ENCODE assay signal across 20 cellular contexts in the genomic region with DNA sequence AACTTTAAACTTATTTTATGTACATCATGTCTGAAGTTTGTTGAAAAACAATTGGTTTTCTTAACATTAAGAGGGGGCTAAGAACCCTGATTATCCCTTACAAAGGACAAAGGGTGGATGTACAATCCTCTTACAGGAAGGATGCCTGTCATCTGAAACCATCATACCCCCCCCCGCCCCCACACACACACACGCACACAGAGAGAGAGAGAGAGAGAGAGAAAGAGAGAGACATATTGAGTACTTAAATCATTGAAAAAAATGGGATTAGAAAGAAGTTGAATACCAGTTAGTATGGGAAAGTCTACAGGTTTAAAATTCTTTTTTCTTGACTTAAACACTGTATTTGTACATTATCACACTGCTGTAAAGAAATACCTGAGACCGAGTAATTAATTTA. TPM values are rescaled to one million over a fixed set of nuclear protein-coding genes. Genes with fewer than 3 reads are reported as not detected.
A peak's percentile ranks its signal among the peaks of the same experiment; 100 is the strongest.
DNase-seq lines count a peak whose midpoint lies in the region; ATAC-seq, FAIRE-seq and TF ChIP-seq lines count a peak whose summit lies in the region.
"Had no signal": no experiment of that assay in that cellular context is flagged by ENCODE, and none has a peak within 500 bp of the region (broad histone marks: within the 10 kb centered on the region; RNA-seq: fewer than 3 reads in every experiment).

No MANE protein-coding gene starts in this region.

- no peak overlapping the region for H2AK5ac ChIP-seq in H1 (ENCODE audit: low read depth, low read length)

- no peak for FAIRE-seq in H1 (lab: Jason Lieb, UNC)
- FAIRE-seq: islet of Langerhans, TTC549 had no signal

- 88% methylated on average over 3 of the region's 3 CpGs; no CpG with 5 or more reads in 1 of the 2 experiments for WGBS in H1 (ENCODE audit: extremely low coverage in 1 of 2, insufficient coverage in 1 of 2, insufficient read length in 1 of 2, insufficient replicate concordance in 2 of 2, low coverage in 1 of 2, low lambda C conversion rate in 2 of 2, missing lambda C conversion rate in 1 of 2), 2 experiments
- WGBS in aorta, 2 donors = 71 to 79% methylated on average over 3 of the region's 3 CpGs

- H3K4me1 ChIP-seq in ACC112 (ENCODE audit: control insufficient read depth, insufficient read depth, low read length, unreplicated experiment) (peaks cover 13% of the 10 kb centered on the region), H1 (replicated peaks in 1 of 4; ENCODE audit: control insufficient read depth in 3 of 4, insufficient read depth in 4 of 4, low read length in 3 of 4) (no peaks in the 10 kb centered on the region), aorta (ENCODE audit: control insufficient read depth in 1 of 2, insufficient read depth in 2 of 2, low read length in 2 of 2) (no peaks in the 10 kb centered on the region), ascending aorta (no peaks in the 10 kb centered on the region)
- peaks cover 25% of the 10 kb centered on the region for H3K4me1 ChIP-seq in CD4-positive, alpha-beta memory T cell (ENCODE audit: insufficient read depth, low read length)
- H3K4me1 ChIP-seq: BE2C, colonic mucosa had no signal

- H2BK120ac ChIP-seq in H1 (replicated peaks; ENCODE audit: low read depth, low read length) = no peak overlapping the region

- H4K20me1 ChIP-seq in H1 (replicated peaks in 1 of 2; ENCODE audit: control insufficient read depth in 1 of 2, insufficient read depth in 2 of 2, low read length in 2 of 2) = no peaks in the 10 kb centered on the region

- ATAC-seq in aorta (ENCODE audit: low FRiP score) = no peak
- ATAC-seq in HG02981 (IDR thresholded peaks at IDR 0.05; ENCODE audit: unreplicated experiment) = no peak

- H2BK12ac ChIP-seq in H1 (ENCODE audit: low read depth, low read length) = no peak overlapping the region

- H3K27ac Mint-ChIP-seq in CD4-positive, alpha-beta memory T cell = peak overlapping the region; percentile 75 to 92 (median 86)
- H3K27ac Mint-ChIP-seq in T-helper 2 cell treated with Interferon-gamma antibody and Interleukin-4, amounts not matched to agents 5 μg/mL and 100 μg/mL, for 36 hours = peak overlapping the region; percentile 63

- no peak overlapping the region for H2BK20ac ChIP-seq in H1 (ENCODE audit: low read length)

- H3K56ac ChIP-seq in H1 (replicated peaks; ENCODE audit: insufficient read length, low read depth, low read length) = no peak overlapping the region

- H2AFZ ChIP-seq in ACC112 (ENCODE audit: low read length, unreplicated experiment) = peak overlapping the region; percentile 34
- H2AFZ ChIP-seq in H1 (ENCODE audit: low read length) = peak overlapping the region; percentile 2; the same call in 1 of the 2 replicates

- no peak overlapping the region for H2BK5ac ChIP-seq in H1 (ENCODE audit: low read depth, low read length)

- no peaks in the 10 kb centered on the region; the same call in 1 of the 2 replicates for H3K23me2 ChIP-seq in H1 (ENCODE audit: low read depth, low read length)

- TF ChIP-seq CTCF in H1 (IDR thresholded peaks at IDR 0.05; ENCODE audit: control extremely low read depth in 1 of 3, insufficient read depth in 1 of 3, low read depth in 1 of 3, low read length in 3 of 3) (no peak), ascending aorta (IDR thresholded peaks at IDR 0.05) (no peak)

- H3K36me3 Mint-ChIP-seq in CD4-positive, alpha-beta memory T cell = no peaks in the 10 kb centered on the region
- H3K36me3 Mint-ChIP-seq in T-helper 2 cell treated with Interferon-gamma antibody and Interleukin-4, amounts not matched to agents 5 μg/mL and 100 μg/mL, for 36 hours (ENCODE audit: low read depth) = peaks cover 1% of the 10 kb centered on the region

- no peak overlapping the region for H3K23ac ChIP-seq in H1 (ENCODE audit: insufficient read length)

- no peak overlapping the region for H3K14ac ChIP-seq in H1 (ENCODE audit: insufficient read length)

- POLR2A ChIA-PET in CD4-positive, alpha-beta memory T cell (lab: Charles Lee; ENCODE audit: partially characterized antibody) = interaction anchor here (0.9 kb wide), 1 partner anchor 10 kb away, joined by 4 read pairs; a partner anchor contains a TSS
- POLR2A ChIA-PET in H1 (lab: Charles Lee; ENCODE audit: partially characterized antibody) = no interaction called here

- H3K79me2 ChIP-seq in ACC112 (ENCODE audit: control insufficient read depth, insufficient read depth, low read length, unreplicated experiment) (no peaks in the 10 kb centered on the region), H1 (ENCODE audit: control insufficient read depth in 1 of 2, insufficient read depth in 2 of 2, low read length in 2 of 2) (no peaks in the 10 kb centered on the region)

- intact Hi-C loops in CD4-positive, alpha-beta memory T cell (cut with micrococcal nuclease) = no loop called here
- intact Hi-C loops in aorta (cut with DNase I) = no loop called here
- intact Hi-C loops in ascending aorta (cut with DNase I) = no loop called here

- H3K4me2 ChIP-seq in H1 (ENCODE audit: insufficient read depth in 1 of 2, low read depth in 2 of 2, low read length in 2 of 2) = no peak overlapping the region

- H3K4me3 ChIP-seq in ACC112 (ENCODE audit: low read depth, low read length) = no peak overlapping the region
- no peak overlapping the region for H3K4me3 ChIP-seq in CD4-positive, alpha-beta memory T cell (ENCODE audit: low read length in 2 of 2)
- no peak overlapping the region for H3K4me3 ChIP-seq in H1 (ENCODE audit: extremely low read depth in 1 of 4, insufficient read depth in 2 of 4, low read depth in 3 of 4, low read length in 4 of 4)
- H3K4me3 ChIP-seq in aorta (ENCODE audit: low read length in 2 of 2) = no peak overlapping the region
- H3K4me3 ChIP-seq in ascending aorta = no peak overlapping the region
- H3K4me3 ChIP-seq: colonic mucosa, SJSA1 had no signal

- H3K9ac ChIP-seq in H1 (replicated peaks in 1 of 4; ENCODE audit: extremely low read depth in 1 of 4, low read depth in 3 of 4, low read length in 3 of 4) = no peak overlapping the region

- no peak for TF ChIP-seq RAD21 in H1 (IDR thresholded peaks at IDR 0.05 in 1 of 2, conservative IDR thresholded peaks at IDR 0.05 in 1 of 2; ENCODE audit: low read depth in 2 of 2, low read length in 2 of 2)

- H3K4ac ChIP-seq in H1 (replicated peaks; ENCODE audit: insufficient read length, low read depth, low read length) = no peak overlapping the region

- H3K27me3 Mint-ChIP-seq in CD4-positive, alpha-beta memory T cell = peaks cover 0 to 1% of the 10 kb centered on the region in 2 donors
- H3K27me3 Mint-ChIP-seq in T-helper 2 cell treated with Interferon-gamma antibody and Interleukin-4, amounts not matched to agents 5 μg/mL and 100 μg/mL, for 36 hours (ENCODE audit: low read depth) = peaks cover 10% of the 10 kb centered on the region

- no peak overlapping the region for H4K91ac ChIP-seq in H1 (replicated peaks; ENCODE audit: insufficient read length, low read length)

- H3K36me3 ChIP-seq in ACC112 (ENCODE audit: insufficient read depth, low read length) (no peaks in the 10 kb centered on the region), H1 (ENCODE audit: control insufficient read depth in 2 of 4, insufficient read depth in 4 of 4, low read length in 3 of 4) (no peaks in the 10 kb centered on the region), aorta (ENCODE audit: control insufficient read depth in 1 of 2, insufficient read depth in 2 of 2, low read length in 1 of 2) (no peaks in the 10 kb centered on the region), ascending aorta (no peaks in the 10 kb centered on the region)
- H3K36me3 ChIP-seq in CD4-positive, alpha-beta memory T cell (ENCODE audit: insufficient read depth, low read length) = no peaks in the 10 kb centered on the region
- H3K36me3 ChIP-seq: BE2C, colonic mucosa, SJSA1 had no signal

- no peak overlapping the region for H2BK15ac ChIP-seq in H1 (ENCODE audit: low read length)

- H3K79me1 ChIP-seq in H1 (ENCODE audit: low read depth, low read length) = no peaks in the 10 kb centered on the region

- 0 out of 2 replicates have a peak overlapping the region, but pooled peaks have one; percentile 25 for H4K8ac ChIP-seq in H1 (ENCODE audit: extremely low read depth, insufficient read depth, low read length)

- H3K27ac ChIP-seq in ACC112 (ENCODE audit: low read depth, low read length) (no peak overlapping the region), H1 (ENCODE audit: low read depth, low read length) (no peak overlapping the region), aorta (ENCODE audit: low read depth in 1 of 2, low read length in 2 of 2) (no peak overlapping the region), ascending aorta (no peak overlapping the region)
- no peak overlapping the region for H3K27ac ChIP-seq in CD4-positive, alpha-beta memory T cell (ENCODE audit: low read depth, low read length)
- H3K27ac ChIP-seq: colonic mucosa, SJSA1 had no signal

- TF ChIP-seq EP300 in H1 (IDR thresholded peaks at IDR 0.05; ENCODE audit: borderline replicate concordance in 1 of 2, low read depth in 2 of 2, low read length in 2 of 2) = no peak

- CTCF ChIA-PET in CD4-positive, alpha-beta memory T cell (lab: Charles Lee; ENCODE audit: partially characterized antibody) = no interaction called here
- CTCF ChIA-PET in H1 (lab: Charles Lee; ENCODE audit: partially characterized antibody) = no interaction called here

- H3K18ac ChIP-seq in H1 (ENCODE audit: extremely low read depth, low read length) = no peak overlapping the region

- no peaks in the 10 kb centered on the region for H3K27me3 ChIP-seq in ACC112 (ENCODE audit: insufficient read depth, low read length)
- no peaks in the 10 kb centered on the region for H3K27me3 ChIP-seq in CD4-positive, alpha-beta memory T cell (ENCODE audit: insufficient read depth, low read length)
- H3K27me3 ChIP-seq in H1 (replicated peaks in 1 of 4; ENCODE audit: control insufficient read depth in 3 of 4, extremely low read depth in 1 of 4, insufficient read depth in 3 of 4, low read length in 3 of 4) = no peaks in the 10 kb centered on the region
- H3K27me3 ChIP-seq in aorta (ENCODE audit: control insufficient read depth in 1 of 2, insufficient read depth in 2 of 2, low read length in 1 of 2) = no peaks in the 10 kb centered on the region
- no peaks in the 10 kb centered on the region for H3K27me3 ChIP-seq in ascending aorta
- H3K27me3 ChIP-seq: BE2C, colonic mucosa, SJSA1 had no signal

- H3K4me1 Mint-ChIP-seq in CD4-positive, alpha-beta memory T cell = peaks cover 13 to 31% (median 21%) of the 10 kb centered on the region in 4 donors
- H3K4me1 Mint-ChIP-seq in T-helper 2 cell treated with Interferon-gamma antibody and Interleukin-4, amounts not matched to agents 5 μg/mL and 100 μg/mL, for 36 hours (ENCODE audit: low read depth) = peaks cover 18% of the 10 kb centered on the region

- H3K9me3 ChIP-seq in CD4-positive, alpha-beta memory T cell (ENCODE audit: control insufficient read depth in 1 of 2, low read length in 2 of 2) = no peaks in the 10 kb centered on the region
- no peaks in the 10 kb centered on the region; a peak in 1 of 4 replicates for H3K9me3 ChIP-seq in H1 (ENCODE audit: insufficient read depth in 2 of 2, low read depth in 1 of 2, low read length in 1 of 2)
- H3K9me3 ChIP-seq in aorta (ENCODE audit: control insufficient read depth, low read length) = peaks cover 1% of the 10 kb centered on the region
- H3K9me3 ChIP-seq in ascending aorta = no peaks in the 10 kb centered on the region
- H3K9me3 ChIP-seq: BE2C, colonic mucosa, SJSA1 had no signal

- H3K4me3 Mint-ChIP-seq in CD4-positive, alpha-beta memory T cell = peak overlapping the region; percentile 29 to 88 (median 72)
- H3K4me3 Mint-ChIP-seq in T-helper 2 cell treated with Interferon-gamma antibody and Interleukin-4, amounts not matched to agents 5 μg/mL and 100 μg/mL, for 36 hours = peak overlapping the region; percentile 64

- DNase-seq in CD4-positive, alpha-beta memory T cell = no peak
- DNase-seq in T-helper 2 cell treated with Interferon-gamma antibody and Interleukin-4, amounts not matched to agents 5 μg/mL and 100 μg/mL, for 36 hours (ENCODE audit: low spot score) = no peak
- no peak for DNase-seq in H1 (ENCODE audit: low read depth in 1 of 2, low spot score in 2 of 2)
- no peak for DNase-seq in aorta
- DNase-seq in AML-193 (lab: John Stamatoyannopoulos, UW) = no peak
- DNase-seq in ascending aorta (ENCODE audit: low spot score in 2 of 2) = no peak
- DNase-seq: anterior cingulate cortex; BE2C; colonic mucosa; glutamatergic neuron; HCEC 1CT; Karpas-422; NCI-H1436 treated with DMSO at 0.1 percent for 48 hours; NCI-H446; stimulated activated CD4-positive, alpha-beta T cell treated with anti-CD3 and anti-CD28 coated beads, Interleukin-4, amount 100 ng/mL, for 4 hours had no signal

- TF ChIP-seq POLR2A in H1 (IDR thresholded peaks at IDR 0.05; ENCODE audit: control extremely low read depth in 1 of 2, low read depth in 2 of 2, low read length in 2 of 2) = no peak

- H4K5ac ChIP-seq in H1 (ENCODE audit: insufficient read length, low read depth, low read length) = no peak overlapping the region

- no peaks in the 10 kb centered on the region for H3K9me3 Mint-ChIP-seq in CD4-positive, alpha-beta memory T cell
- peaks cover 10% of the 10 kb centered on the region for H3K9me3 Mint-ChIP-seq in T-helper 2 cell treated with Interferon-gamma antibody and Interleukin-4, amounts not matched to agents 5 μg/mL and 100 μg/mL, for 36 hours

RNA-seq across cellular contexts. Expression of a gene that starts 10.9 kb away (rescaled TPM):
- 10 to 100 TPM; 16.9 to 18.4 TPM for total RNA-seq in CD4-positive, alpha-beta memory T cell
- 10 to 100 TPM; 20.0 to 20.5 TPM for polyA plus RNA-seq in CD4-positive, alpha-beta memory T cell
- total RNA-seq in H1 (2021; fragmentation: NEBNext Ultra II Directional; extraction: Animal tissue kit (Norgen Biotek cat#: 25700)) = 34.3 and 38.0 TPM in 2 replicates
- polyA plus RNA-seq in H1 (2011; rRNA removed) (7.7 and 9.5 TPM in 2 replicates), aorta (10 to 100 TPM in 1 of 2 donors, 1 to 10 TPM in 1; 8.5 to 19.6 TPM)
- polyA plus RNA-seq in H1 (2011; cell fraction: cytosol; rRNA removed) = 12.1 TPM
- polyA plus RNA-seq in H1 (2011; cell fraction: nucleus; rRNA removed) = 4.7 TPM
- polyA plus RNA-seq in H1 (2012, experiment 1 of 2) = 18.9 to 29.7 TPM (median 23.1 TPM) in 4 replicates
- 1.9 TPM for polyA plus RNA-seq in H1 (2012, experiment 2 of 2)
- polyA plus RNA-seq in H1 (2013, experiment 1 of 2) = 14.5 TPM
- polyA plus RNA-seq in H1 (2013, experiment 2 of 2) = 13.9 TPM
- polyA minus RNA-seq in H1 (2011; rRNA and poly(A)+ RNA removed) = 11.5 and 18.6 TPM in 2 replicates
- polyA minus RNA-seq in H1 (2011; cell fraction: cytosol; rRNA and poly(A)+ RNA removed) = 10.9 TPM
- 10.5 TPM for polyA minus RNA-seq in H1 (2011; cell fraction: nucleus; rRNA and poly(A)+ RNA removed)
- total RNA-seq in aorta (10 to 100 TPM; 23.7 to 24.6 TPM), ascending aorta (7.1 TPM)
